Comparison of ENCODE assay signal across 3 cellular contexts in genomic region chr16:89011909-89012621, GRCh38.
TF ChIP-seq lines count a peak whose summit lies in the region.

No MANE protein-coding gene starts in this region.

TF ChIP-seq in HEK293, 187 proteins besides CTCF, POLR2A, EP300 and RAD21 (continues in another document):
- no peak for TF ChIP-seq GLI4 (tag by site-specific recombination; IDR thresholded peaks at IDR 0.05)
- TF ChIP-seq ZNF837 (tag by site-specific recombination; IDR thresholded peaks at IDR 0.05) = no peak
- TF ChIP-seq ZBTB17 (tag by site-specific recombination; IDR thresholded peaks at IDR 0.05) = peak; percentile 41; the same call in 1 of the 2 replicates
- TF ChIP-seq SCRT2 (tag by site-specific recombination; IDR thresholded peaks at IDR 0.05) = no peak
- TF ChIP-seq KLF1 (tag by site-specific recombination; IDR thresholded peaks at IDR 0.05) = 0 out of 2 replicates have a peak, but pooled peaks have one; percentile 17
- peak; percentile 65 for TF ChIP-seq ZFHX2 (tag by site-specific recombination; conservative IDR thresholded peaks at IDR 0.05)
- no peak for TF ChIP-seq ZNF23 (tag by site-specific recombination; IDR thresholded peaks at IDR 0.05; ENCODE audit: borderline replicate concordance)
- TF ChIP-seq, protein P1, sequence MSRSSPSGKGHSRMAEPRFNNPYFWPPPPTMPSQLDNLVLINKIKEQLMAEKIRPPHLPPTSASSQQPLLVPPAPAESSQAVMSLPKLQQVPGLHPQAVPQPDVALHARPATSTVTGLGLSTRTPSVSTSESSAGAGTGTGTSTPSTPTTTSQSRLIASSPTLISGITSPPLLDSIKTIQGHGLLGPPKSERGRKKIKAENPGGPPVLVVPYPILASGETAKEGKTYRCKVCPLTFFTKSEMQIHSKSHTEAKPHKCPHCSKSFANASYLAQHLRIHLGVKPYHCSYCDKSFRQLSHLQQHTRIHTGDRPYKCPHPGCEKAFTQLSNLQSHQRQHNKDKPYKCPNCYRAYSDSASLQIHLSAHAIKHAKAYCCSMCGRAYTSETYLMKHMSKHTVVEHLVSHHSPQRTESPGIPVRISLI (tag by site-specific recombination; IDR thresholded peaks at IDR 0.05) = no peak
- TF ChIP-seq PBX3 (CRISPR knock-in tag; IDR thresholded peaks at IDR 0.05) = no peak
- no peak for TF ChIP-seq ZNF433 (tag by site-specific recombination; IDR thresholded peaks at IDR 0.05; ENCODE audit: low read depth)
- TF ChIP-seq, protein P2, sequence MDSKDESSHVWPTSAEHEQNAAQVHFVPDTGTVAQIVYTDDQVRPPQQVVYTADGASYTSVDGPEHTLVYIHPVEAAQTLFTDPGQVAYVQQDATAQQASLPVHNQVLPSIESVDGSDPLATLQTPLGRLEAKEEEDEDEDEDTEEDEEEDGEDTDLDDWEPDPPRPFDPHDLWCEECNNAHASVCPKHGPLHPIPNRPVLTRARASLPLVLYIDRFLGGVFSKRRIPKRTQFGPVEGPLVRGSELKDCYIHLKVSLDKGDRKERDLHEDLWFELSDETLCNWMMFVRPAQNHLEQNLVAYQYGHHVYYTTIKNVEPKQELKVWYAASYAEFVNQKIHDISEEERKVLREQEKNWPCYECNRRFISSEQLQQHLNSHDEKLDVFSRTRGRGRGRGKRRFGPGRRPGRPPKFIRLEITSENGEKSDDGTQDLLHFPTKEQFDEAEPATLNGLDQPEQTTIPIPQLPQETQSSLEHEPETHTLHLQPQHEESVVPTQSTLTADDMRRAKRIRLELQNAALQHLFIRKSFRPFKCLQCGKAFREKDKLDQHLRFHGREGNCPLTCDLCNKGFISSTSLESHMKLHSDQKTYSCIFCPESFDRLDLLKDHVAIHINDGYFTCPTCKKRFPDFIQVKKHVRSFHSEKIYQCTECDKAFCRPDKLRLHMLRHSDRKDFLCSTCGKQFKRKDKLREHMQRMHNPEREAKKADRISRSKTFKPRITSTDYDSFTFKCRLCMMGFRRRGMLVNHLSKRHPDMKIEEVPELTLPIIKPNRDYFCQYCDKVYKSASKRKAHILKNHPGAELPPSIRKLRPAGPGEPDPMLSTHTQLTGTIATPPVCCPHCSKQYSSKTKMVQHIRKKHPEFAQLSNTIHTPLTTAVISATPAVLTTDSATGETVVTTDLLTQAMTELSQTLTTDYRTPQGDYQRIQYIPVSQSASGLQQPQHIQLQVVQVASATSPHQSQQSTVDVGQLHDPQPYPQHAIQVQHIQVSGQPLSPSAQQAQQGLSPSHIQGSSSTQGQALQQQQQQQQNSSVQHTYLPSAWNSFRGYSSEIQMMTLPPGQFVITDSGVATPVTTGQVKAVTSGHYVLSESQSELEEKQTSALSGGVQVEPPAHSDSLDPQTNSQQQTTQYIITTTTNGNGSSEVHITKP (tag by site-specific recombination; IDR thresholded peaks at IDR 0.05) = no peak
- no peak for TF ChIP-seq ZNF560 (tag by site-specific recombination; IDR thresholded peaks at IDR 0.05; ENCODE audit: borderline replicate concordance)

TF ChIP-seq in IMR-90, 13 proteins besides CTCF, POLR2A, EP300 and RAD21:
- TF ChIP-seq BHLHE40 (IDR thresholded peaks at IDR 0.05; ENCODE audit: low read depth, low read length) = no peak
- TF ChIP-seq ELK1 (IDR thresholded peaks at IDR 0.05; ENCODE audit: borderline replicate concordance, low read depth, low read length) = no peak
- no peak for TF ChIP-seq USF2 (IDR thresholded peaks at IDR 0.05; ENCODE audit: low read depth, low read length)
- no peak for TF ChIP-seq MAFK (IDR thresholded peaks at IDR 0.05; ENCODE audit: low read depth, low read length)
- no peak for TF ChIP-seq RCOR1 (IDR thresholded peaks at IDR 0.05; ENCODE audit: insufficient replicate concordance, low read length)
- TF ChIP-seq CHD1 (IDR thresholded peaks at IDR 0.05; ENCODE audit: low read depth, low read length) = no peak
- TF ChIP-seq MAZ (IDR thresholded peaks at IDR 0.05; ENCODE audit: borderline replicate concordance, low read depth, low read length) = no peak
- TF ChIP-seq SMC3 (IDR thresholded peaks at IDR 0.05; ENCODE audit: low read depth, low read length) = no peak
- TF ChIP-seq FOS (IDR thresholded peaks at IDR 0.05; ENCODE audit: low read depth, low read length) = no peak
- no peak for TF ChIP-seq RFX5 (IDR thresholded peaks at IDR 0.05; ENCODE audit: low read depth, low read length)
- no peak for TF ChIP-seq NFE2L2 (IDR thresholded peaks at IDR 0.05; ENCODE audit: low read depth, low read length)
- no peak for TF ChIP-seq MXI1 (IDR thresholded peaks at IDR 0.05; ENCODE audit: borderline replicate concordance, low read depth, low read length)
- no peak for TF ChIP-seq CEBPB (IDR thresholded peaks at IDR 0.05; ENCODE audit: low read depth, low read length)

TF ChIP-seq in H1, 55 proteins besides CTCF, POLR2A, EP300 and RAD21:
- TF ChIP-seq RFX5 (IDR thresholded peaks at IDR 0.05; ENCODE audit: borderline replicate concordance, low read depth, low read length) (no peak), JUN (IDR thresholded peaks at IDR 0.05; ENCODE audit: low read depth, low read length) (no peak), POU5F1 (IDR thresholded peaks at IDR 0.05; ENCODE audit: low read depth, low read length) (no peak), BACH1 (IDR thresholded peaks at IDR 0.05; ENCODE audit: low read length) (no peak), NRF1 (IDR thresholded peaks at IDR 0.05; ENCODE audit: low read depth, low read length) (no peak), BCL11A (IDR thresholded peaks at IDR 0.05; ENCODE audit: low read depth in 2 of 2, low read length in 2 of 2) (no peak), TCF12 (IDR thresholded peaks at IDR 0.05; ENCODE audit: low read depth, low read length) (no peak), SIX5 (IDR thresholded peaks at IDR 0.05; ENCODE audit: low read depth, low read length) (no peak), TEAD4 (IDR thresholded peaks at IDR 0.05; ENCODE audit: low read depth, low read length) (no peak), NANOG (IDR thresholded peaks at IDR 0.05; ENCODE audit: insufficient read depth, low read depth, low read length, poor library complexity, severe bottlenecking) (no peak), TAF7 (optimal IDR thresholded peaks at IDR 0.05; ENCODE audit: borderline replicate concordance, low read depth, low read length) (no peak), EGR1 (IDR thresholded peaks at IDR 0.05; ENCODE audit: borderline replicate concordance, low read depth, low read length) (no peak), KDM5A (IDR thresholded peaks at IDR 0.05; ENCODE audit: low read length) (no peak), CBX8 (IDR thresholded peaks at IDR 0.05; ENCODE audit: borderline replicate concordance, low read depth, low read length) (no peak), YY1 (IDR thresholded peaks at IDR 0.05; ENCODE audit: low read depth, low read length) (no peak), CHD1 (IDR thresholded peaks at IDR 0.05; ENCODE audit: low read depth, low read length) (no peak), ASH2L (IDR thresholded peaks at IDR 0.05; ENCODE audit: low read length) (no peak), SP1 (IDR thresholded peaks at IDR 0.05; ENCODE audit: low read depth, low read length) (no peak)
- TF ChIP-seq, protein P3, sequence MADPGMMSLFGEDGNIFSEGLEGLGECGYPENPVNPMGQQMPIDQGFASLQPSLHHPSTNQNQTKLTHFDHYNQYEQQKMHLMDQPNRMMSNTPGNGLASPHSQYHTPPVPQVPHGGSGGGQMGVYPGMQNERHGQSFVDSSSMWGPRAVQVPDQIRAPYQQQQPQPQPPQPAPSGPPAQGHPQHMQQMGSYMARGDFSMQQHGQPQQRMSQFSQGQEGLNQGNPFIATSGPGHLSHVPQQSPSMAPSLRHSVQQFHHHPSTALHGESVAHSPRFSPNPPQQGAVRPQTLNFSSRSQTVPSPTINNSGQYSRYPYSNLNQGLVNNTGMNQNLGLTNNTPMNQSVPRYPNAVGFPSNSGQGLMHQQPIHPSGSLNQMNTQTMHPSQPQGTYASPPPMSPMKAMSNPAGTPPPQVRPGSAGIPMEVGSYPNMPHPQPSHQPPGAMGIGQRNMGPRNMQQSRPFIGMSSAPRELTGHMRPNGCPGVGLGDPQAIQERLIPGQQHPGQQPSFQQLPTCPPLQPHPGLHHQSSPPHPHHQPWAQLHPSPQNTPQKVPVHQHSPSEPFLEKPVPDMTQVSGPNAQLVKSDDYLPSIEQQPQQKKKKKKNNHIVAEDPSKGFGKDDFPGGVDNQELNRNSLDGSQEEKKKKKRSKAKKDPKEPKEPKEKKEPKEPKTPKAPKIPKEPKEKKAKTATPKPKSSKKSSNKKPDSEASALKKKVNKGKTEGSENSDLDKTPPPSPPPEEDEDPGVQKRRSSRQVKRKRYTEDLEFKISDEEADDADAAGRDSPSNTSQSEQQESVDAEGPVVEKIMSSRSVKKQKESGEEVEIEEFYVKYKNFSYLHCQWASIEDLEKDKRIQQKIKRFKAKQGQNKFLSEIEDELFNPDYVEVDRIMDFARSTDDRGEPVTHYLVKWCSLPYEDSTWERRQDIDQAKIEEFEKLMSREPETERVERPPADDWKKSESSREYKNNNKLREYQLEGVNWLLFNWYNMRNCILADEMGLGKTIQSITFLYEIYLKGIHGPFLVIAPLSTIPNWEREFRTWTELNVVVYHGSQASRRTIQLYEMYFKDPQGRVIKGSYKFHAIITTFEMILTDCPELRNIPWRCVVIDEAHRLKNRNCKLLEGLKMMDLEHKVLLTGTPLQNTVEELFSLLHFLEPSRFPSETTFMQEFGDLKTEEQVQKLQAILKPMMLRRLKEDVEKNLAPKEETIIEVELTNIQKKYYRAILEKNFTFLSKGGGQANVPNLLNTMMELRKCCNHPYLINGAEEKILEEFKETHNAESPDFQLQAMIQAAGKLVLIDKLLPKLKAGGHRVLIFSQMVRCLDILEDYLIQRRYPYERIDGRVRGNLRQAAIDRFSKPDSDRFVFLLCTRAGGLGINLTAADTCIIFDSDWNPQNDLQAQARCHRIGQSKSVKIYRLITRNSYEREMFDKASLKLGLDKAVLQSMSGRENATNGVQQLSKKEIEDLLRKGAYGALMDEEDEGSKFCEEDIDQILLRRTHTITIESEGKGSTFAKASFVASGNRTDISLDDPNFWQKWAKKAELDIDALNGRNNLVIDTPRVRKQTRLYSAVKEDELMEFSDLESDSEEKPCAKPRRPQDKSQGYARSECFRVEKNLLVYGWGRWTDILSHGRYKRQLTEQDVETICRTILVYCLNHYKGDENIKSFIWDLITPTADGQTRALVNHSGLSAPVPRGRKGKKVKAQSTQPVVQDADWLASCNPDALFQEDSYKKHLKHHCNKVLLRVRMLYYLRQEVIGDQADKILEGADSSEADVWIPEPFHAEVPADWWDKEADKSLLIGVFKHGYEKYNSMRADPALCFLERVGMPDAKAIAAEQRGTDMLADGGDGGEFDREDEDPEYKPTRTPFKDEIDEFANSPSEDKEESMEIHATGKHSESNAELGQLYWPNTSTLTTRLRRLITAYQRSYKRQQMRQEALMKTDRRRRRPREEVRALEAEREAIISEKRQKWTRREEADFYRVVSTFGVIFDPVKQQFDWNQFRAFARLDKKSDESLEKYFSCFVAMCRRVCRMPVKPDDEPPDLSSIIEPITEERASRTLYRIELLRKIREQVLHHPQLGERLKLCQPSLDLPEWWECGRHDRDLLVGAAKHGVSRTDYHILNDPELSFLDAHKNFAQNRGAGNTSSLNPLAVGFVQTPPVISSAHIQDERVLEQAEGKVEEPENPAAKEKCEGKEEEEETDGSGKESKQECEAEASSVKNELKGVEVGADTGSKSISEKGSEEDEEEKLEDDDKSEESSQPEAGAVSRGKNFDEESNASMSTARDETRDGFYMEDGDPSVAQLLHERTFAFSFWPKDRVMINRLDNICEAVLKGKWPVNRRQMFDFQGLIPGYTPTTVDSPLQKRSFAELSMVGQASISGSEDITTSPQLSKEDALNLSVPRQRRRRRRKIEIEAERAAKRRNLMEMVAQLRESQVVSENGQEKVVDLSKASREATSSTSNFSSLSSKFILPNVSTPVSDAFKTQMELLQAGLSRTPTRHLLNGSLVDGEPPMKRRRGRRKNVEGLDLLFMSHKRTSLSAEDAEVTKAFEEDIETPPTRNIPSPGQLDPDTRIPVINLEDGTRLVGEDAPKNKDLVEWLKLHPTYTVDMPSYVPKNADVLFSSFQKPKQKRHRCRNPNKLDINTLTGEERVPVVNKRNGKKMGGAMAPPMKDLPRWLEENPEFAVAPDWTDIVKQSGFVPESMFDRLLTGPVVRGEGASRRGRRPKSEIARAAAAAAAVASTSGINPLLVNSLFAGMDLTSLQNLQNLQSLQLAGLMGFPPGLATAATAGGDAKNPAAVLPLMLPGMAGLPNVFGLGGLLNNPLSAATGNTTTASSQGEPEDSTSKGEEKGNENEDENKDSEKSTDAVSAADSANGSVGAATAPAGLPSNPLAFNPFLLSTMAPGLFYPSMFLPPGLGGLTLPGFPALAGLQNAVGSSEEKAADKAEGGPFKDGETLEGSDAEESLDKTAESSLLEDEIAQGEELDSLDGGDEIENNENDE (IDR thresholded peaks at IDR 0.05; ENCODE audit: insufficient replicate concordance, low read length) = no peak
- TF ChIP-seq, protein P4, sequence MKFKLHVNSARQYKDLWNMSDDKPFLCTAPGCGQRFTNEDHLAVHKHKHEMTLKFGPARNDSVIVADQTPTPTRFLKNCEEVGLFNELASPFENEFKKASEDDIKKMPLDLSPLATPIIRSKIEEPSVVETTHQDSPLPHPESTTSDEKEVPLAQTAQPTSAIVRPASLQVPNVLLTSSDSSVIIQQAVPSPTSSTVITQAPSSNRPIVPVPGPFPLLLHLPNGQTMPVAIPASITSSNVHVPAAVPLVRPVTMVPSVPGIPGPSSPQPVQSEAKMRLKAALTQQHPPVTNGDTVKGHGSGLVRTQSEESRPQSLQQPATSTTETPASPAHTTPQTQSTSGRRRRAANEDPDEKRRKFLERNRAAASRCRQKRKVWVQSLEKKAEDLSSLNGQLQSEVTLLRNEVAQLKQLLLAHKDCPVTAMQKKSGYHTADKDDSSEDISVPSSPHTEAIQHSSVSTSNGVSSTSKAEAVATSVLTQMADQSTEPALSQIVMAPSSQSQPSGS (IDR thresholded peaks at IDR 0.05; ENCODE audit: low read length) = no peak
